In the genomic region with DNA sequence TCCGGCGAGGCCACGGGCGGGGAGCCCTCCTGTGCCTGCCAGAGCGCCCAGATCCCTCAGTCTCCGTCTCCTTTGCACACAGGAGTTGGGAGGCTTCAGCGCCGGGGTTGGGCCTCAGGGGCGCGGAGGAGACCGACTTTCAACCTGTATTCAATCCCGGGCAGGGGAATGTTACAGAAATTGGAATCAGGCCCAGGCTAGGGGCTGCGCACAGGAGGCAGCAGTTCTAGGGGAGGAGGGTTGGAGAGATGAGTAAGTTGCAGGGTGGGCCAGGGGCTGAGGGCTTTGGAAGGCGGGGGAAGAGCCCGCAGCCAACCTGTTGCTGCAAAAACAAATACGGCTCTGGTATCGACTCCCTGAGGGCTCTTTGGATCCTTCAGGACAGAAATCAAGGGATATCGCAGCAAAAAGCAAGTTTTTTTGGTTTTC, we compare ENCODE assay signal across 18 cellular contexts. TPM values are rescaled to one million over a fixed set of nuclear protein-coding genes. Genes with fewer than 3 reads are reported as not detected.
A peak's percentile ranks its signal among the peaks of the same experiment; 100 is the strongest.
DNase-seq lines count a peak whose midpoint lies in the region; ATAC-seq, FAIRE-seq and TF ChIP-seq lines count a peak whose summit lies in the region.
"Had no signal": no experiment of that assay in that cellular context is flagged by ENCODE, and none has a peak within 500 bp of the region (broad histone marks: within the 10 kb centered on the region; RNA-seq: fewer than 3 reads in every experiment).

No MANE protein-coding gene starts in this region.

- DNase-seq in ELF-1 (ENCODE audit: low read depth, low spot score) = peak; percentile 78
- DNase-seq in astrocyte (ENCODE audit: low read depth) = no peak
- no peak for DNase-seq in iPS DF 6.9 (ENCODE audit: low read depth, low spot score)
- no peak for DNase-seq in omental fat pad (ENCODE audit: low spot score)
- DNase-seq in CD14-positive monocyte (ENCODE audit: low spot score) = no peak
- DNase-seq: activated effector memory CD4-positive, alpha-beta T cell treated with Interleukin-2 at 50 U/mL for 16 hours; effector CD4-positive, alpha-beta T cell; naive B cell; stimulated activated CD4-positive, alpha-beta T cell treated with anti-CD3 and anti-CD28 coated beads, Interleukin-4, amount 100 ng/mL, for 4 hours; uterus had no signal

- H3K27ac ChIP-seq in astrocyte (ENCODE audit: low read depth, low read length) = no peak overlapping the region
- no peak overlapping the region for H3K27ac ChIP-seq in iPS DF 6.9 (ENCODE audit: low read length)
- H3K27ac ChIP-seq: SK-N-MC, uterus had no signal

- FAIRE-seq in astrocyte (lab: Jason Lieb, UNC) = no peak
- FAIRE-seq: keratinocyte had no signal

- H3K9ac ChIP-seq in astrocyte (ENCODE audit: low read length) = no peak overlapping the region

- H3K79me2 ChIP-seq in astrocyte (ENCODE audit: insufficient read depth, low read length) = no peaks in the 10 kb centered on the region

- no peaks in the 10 kb centered on the region for H3K36me3 Mint-ChIP-seq in astrocyte (ENCODE audit: low read depth, unreplicated experiment)
- H3K36me3 Mint-ChIP-seq in CD14-positive monocyte = no peaks in the 10 kb centered on the region
- H3K36me3 Mint-ChIP-seq: naive B cell had no signal

- H3K27me3 ChIP-seq in astrocyte (ENCODE audit: insufficient read depth, low read length) = peaks cover 37% of the 10 kb centered on the region
- H3K27me3 ChIP-seq in iPS DF 6.9 (ENCODE audit: control insufficient read depth, insufficient read depth, low read length) = peaks cover 81% of the 10 kb centered on the region
- H3K27me3 ChIP-seq: uterus had no signal

- H3K4me3 ChIP-seq in astrocyte (ENCODE audit: insufficient read depth, low read depth, low read length) = no peak overlapping the region
- peak overlapping the region; percentile 15; the same call in 1 of the 2 replicates for H3K4me3 ChIP-seq in iPS DF 6.9 (ENCODE audit: low read length)

- no peaks in the 10 kb centered on the region for H3K36me3 ChIP-seq in astrocyte (ENCODE audit: insufficient read depth, low read length)
- H3K36me3 ChIP-seq in iPS DF 6.9 (ENCODE audit: control insufficient read depth, insufficient read depth, low read length) = no peaks in the 10 kb centered on the region
- H3K36me3 ChIP-seq: uterus had no signal

- intact Hi-C loops in CD14-positive monocyte (cut with micrococcal nuclease) = no loop called here

- no peaks in the 10 kb centered on the region for H4K20me1 ChIP-seq in astrocyte (ENCODE audit: insufficient read depth, low read length)

- H3K4me2 ChIP-seq in astrocyte (ENCODE audit: low read length) = peak overlapping the region; percentile 83

- WGBS in iPS DF 6.9 (ENCODE audit: insufficient coverage, insufficient read length) = no CpG with 5 or more reads among the region's 18 CpGs

- peaks cover 37% of the 10 kb centered on the region for H3K27me3 Mint-ChIP-seq in astrocyte (ENCODE audit: low read depth, unreplicated experiment)
- peaks cover 24 to 33% (median 25%) of the 10 kb centered on the region in 3 donors for H3K27me3 Mint-ChIP-seq in CD14-positive monocyte (ENCODE audit: low read depth in 3 of 3)

- H3K27ac Mint-ChIP-seq in astrocyte (ENCODE audit: unreplicated experiment) (no peak overlapping the region), CD14-positive monocyte (no peak overlapping the region)
- H3K27ac Mint-ChIP-seq: naive B cell had no signal

- no peaks in the 10 kb centered on the region for H3K4me1 ChIP-seq in astrocyte (ENCODE audit: insufficient read depth, low read length)
- no peaks in the 10 kb centered on the region for H3K4me1 ChIP-seq in iPS DF 6.9 (ENCODE audit: control insufficient read depth, insufficient read depth, low read length)
- H3K4me1 ChIP-seq: uterus had no signal

- peak overlapping the region; percentile 66 for H2AFZ ChIP-seq in astrocyte (ENCODE audit: low read depth, low read length)

- H3K9me3 Mint-ChIP-seq in astrocyte (ENCODE audit: unreplicated experiment) (no peaks in the 10 kb centered on the region), CD14-positive monocyte (peaks cover 0 to 30% (median 15%) of the 10 kb centered on the region in 7 donors)

- TF ChIP-seq CTCF in astrocyte (IDR thresholded peaks at IDR 0.05; ENCODE audit: insufficient read depth, low read depth, low read length) (no peak), omental fat pad (IDR thresholded peaks at IDR 0.05) (no peak), CD14-positive monocyte (IDR thresholded peaks at IDR 0.05) (no peak)

- H3K9me3 ChIP-seq in astrocyte (ENCODE audit: insufficient read depth, low read depth, low read length) = no peaks in the 10 kb centered on the region
- no peaks in the 10 kb centered on the region for H3K9me3 ChIP-seq in iPS DF 6.9 (ENCODE audit: control insufficient read depth, insufficient read depth, low read length)
- H3K9me3 ChIP-seq: uterus had no signal

- H3K4me1 Mint-ChIP-seq in astrocyte (ENCODE audit: low read depth, unreplicated experiment) = no peaks in the 10 kb centered on the region
- H3K4me1 Mint-ChIP-seq in CD14-positive monocyte = no peaks in the 10 kb centered on the region

- H3K4me3 Mint-ChIP-seq in astrocyte (ENCODE audit: unreplicated experiment) (no peak overlapping the region), CD14-positive monocyte (peak overlapping the region in 1 of 2 donors; percentile 74)

- ATAC-seq in omental fat pad (ENCODE audit: low FRiP score) (peak; percentile 16), GM21786 (IDR thresholded peaks at IDR 0.05; ENCODE audit: unreplicated experiment) (no peak), GM19455 (IDR thresholded peaks at IDR 0.05; ENCODE audit: unreplicated experiment) (no peak), HG02884 (IDR thresholded peaks at IDR 0.05; ENCODE audit: unreplicated experiment) (no peak)

RNA-seq across cellular contexts. Expression of gene KCNA4, which starts 0.7 kb away (rescaled TPM):
- total RNA-seq in astrocyte = not detected in 2 replicates
- total RNA-seq in omental fat pad = 10 to 100 TPM in 1 of 4 donors, 1 to 10 TPM in 2, not detected in 1; 3.0 to 15.9 (median 5.2) TPM
- not detected for polyA plus RNA-seq in CD14-positive monocyte
- total RNA-seq: fibroblast of villous mesenchyme, G401, MCF 10A had no signal
- polyA plus RNA-seq: keratinocyte had no signal
